In the genomic region with DNA sequence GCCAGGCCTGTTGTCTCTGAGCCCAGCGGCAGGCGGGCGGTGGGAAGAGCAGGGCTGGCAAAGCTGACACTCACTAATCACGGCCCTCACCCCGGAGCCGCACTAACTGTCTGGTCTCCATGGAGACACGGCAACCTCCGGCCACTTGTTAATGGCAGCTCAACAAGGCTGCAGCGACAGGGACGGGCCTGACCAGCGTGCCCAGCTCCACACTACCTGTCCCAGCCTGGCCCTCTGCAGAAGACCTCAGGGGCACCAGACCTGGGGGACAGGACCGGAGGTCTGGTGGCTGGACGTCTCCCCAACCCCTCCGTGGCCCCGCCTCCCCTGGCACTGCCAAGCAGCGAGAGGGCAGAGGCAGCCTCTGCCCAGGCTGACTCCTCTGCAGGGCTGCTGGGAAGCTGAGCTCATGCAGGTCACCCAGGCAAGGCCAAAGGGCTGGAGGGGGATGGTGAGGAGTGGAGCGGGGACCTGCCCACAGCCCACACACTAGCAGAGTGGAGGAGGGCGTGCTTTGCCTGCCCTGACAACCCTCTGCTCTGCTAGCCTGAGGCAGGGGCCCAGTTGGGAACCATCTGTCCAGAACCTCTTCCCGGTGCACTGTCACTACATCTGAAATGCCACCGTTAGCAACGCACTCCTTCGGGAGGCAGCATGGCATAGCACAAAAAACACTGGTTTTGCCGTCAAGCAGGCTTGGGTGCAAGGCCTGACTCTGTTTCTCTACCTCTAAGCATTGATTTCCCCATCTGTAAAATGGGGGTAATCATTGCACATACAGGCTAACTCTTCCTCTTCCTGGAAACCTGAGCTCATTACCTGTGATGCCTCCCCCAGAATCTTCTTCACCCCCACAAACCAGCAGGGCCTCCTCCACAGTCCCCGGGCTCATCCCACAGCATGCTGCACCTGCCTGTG, we compare ENCODE assay signal across 8 cellular contexts. TPM values are rescaled to one million over a fixed set of nuclear protein-coding genes. Genes with fewer than 3 reads are reported as not detected.
DNase-seq lines count a peak whose midpoint lies in the region; ATAC-seq and TF ChIP-seq lines count a peak whose summit lies in the region.

No MANE protein-coding gene starts in this region.

- H3K36me3 ChIP-seq in H7 (replicated peaks; ENCODE audit: control insufficient read depth, insufficient read depth, low read length) (no peaks in the 10 kb centered on the region), right atrium auricular region (no peaks in the 10 kb centered on the region)
- no peaks in the 10 kb centered on the region for H3K36me3 ChIP-seq in CD4-positive, alpha-beta memory T cell (ENCODE audit: insufficient read depth, low read length)

- H3K4me1 ChIP-seq in right atrium auricular region: peaks cover 0 to 88% of the 10 kb centered on the region in 2 donors
- H3K4me1 ChIP-seq in CD4-positive, alpha-beta memory T cell (ENCODE audit: insufficient read depth, low read length): peaks cover 42% of the 10 kb centered on the region

- H3K27me3 Mint-ChIP-seq in CD4-positive, alpha-beta memory T cell: no peaks in the 10 kb centered on the region

- H3K4me3 ChIP-seq in H7 (ENCODE audit: insufficient read depth, low read depth, low read length) (no peak overlapping the region), right atrium auricular region (peak overlapping the region in 1 of 2 donors; percentile 1)
- H3K4me3 ChIP-seq in CD4-positive, alpha-beta memory T cell (ENCODE audit: low read length in 2 of 2): no peak overlapping the region

- peaks cover 27 to 50% (median 40%) of the 10 kb centered on the region in 4 donors for H3K4me1 Mint-ChIP-seq in CD4-positive, alpha-beta memory T cell

- no peaks in the 10 kb centered on the region for H3K9me3 ChIP-seq in right atrium auricular region
- H3K9me3 ChIP-seq in CD4-positive, alpha-beta memory T cell (ENCODE audit: control insufficient read depth in 1 of 2, low read length in 2 of 2): no peaks in the 10 kb centered on the region

- CTCF ChIA-PET in CD4-positive, alpha-beta memory T cell (lab: Charles Lee; ENCODE audit: partially characterized antibody): interaction anchor here (1.3 kb wide), 1 partner anchor 12 kb away, joined by 3 read pairs; no protein-coding TSS in a partner anchor

- ATAC-seq in SK-N-SH treated with all-trans-retinoic acid at 6 μM for 48 hours (peak; percentile 60), sciatic nerve (peak; percentile 34)

- no peak for TF ChIP-seq CTCF in right atrium auricular region (IDR thresholded peaks at IDR 0.05)

- DNase-seq in H7 (peak; percentile 83), right atrium auricular region (ENCODE audit: low spot score) (no peak), sciatic nerve (ENCODE audit: low spot score) (no peak), AG08395 (ENCODE audit: low spot score) (no peak)
- no peak for DNase-seq in CD4-positive, alpha-beta memory T cell
- DNase-seq in activated CD4-positive, alpha-beta T cell treated with anti-CD3 and anti-CD28 coated beads, Interleukin-2, amount 50 U/mL, for 4 hours: no peak
- no peak for DNase-seq in activated T-cell treated with anti-CD3 and anti-CD28 coated beads, Interleukin-2, amount 50 U/mL, for 48 hours

- H3K27ac ChIP-seq in right atrium auricular region: peak overlapping the region; percentile 72 to 86
- no peak overlapping the region for H3K27ac ChIP-seq in CD4-positive, alpha-beta memory T cell (ENCODE audit: low read depth, low read length)

- POLR2A ChIA-PET in CD4-positive, alpha-beta memory T cell (lab: Charles Lee; ENCODE audit: partially characterized antibody): interaction anchor here (1.2 kb wide), 2 partner anchors 30 to 103 kb away, joined by 3 to 4 read pairs; a partner anchor contains a TSS

- H3K9me3 Mint-ChIP-seq in CD4-positive, alpha-beta memory T cell: no peaks in the 10 kb centered on the region

- H3K27me3 ChIP-seq in H7 (ENCODE audit: control insufficient read depth, insufficient read depth, low read length) (no peaks in the 10 kb centered on the region), right atrium auricular region (no peaks in the 10 kb centered on the region)
- H3K27me3 ChIP-seq in CD4-positive, alpha-beta memory T cell (ENCODE audit: insufficient read depth, low read length): no peaks in the 10 kb centered on the region

- peaks cover 0 to 2% of the 10 kb centered on the region in 2 donors for H3K36me3 Mint-ChIP-seq in CD4-positive, alpha-beta memory T cell

- intact Hi-C loops in sciatic nerve (cut with DNase I): no loop called here
- intact Hi-C loops in CD4-positive, alpha-beta memory T cell (cut with micrococcal nuclease): loop anchor here (5.0 kb wide), 3 partner anchors 38 to 102 kb away; no protein-coding TSS in a partner anchor

- H3K4me3 Mint-ChIP-seq in CD4-positive, alpha-beta memory T cell: peak overlapping the region in 1 of 8 donors; percentile 32

- peak overlapping the region in 2 of 7 donors; percentile 29 to 83 for H3K27ac Mint-ChIP-seq in CD4-positive, alpha-beta memory T cell

TF ChIP-seq in SK-N-SH treated with all-trans-retinoic acid at 6 μM for 48 hours, 23 proteins besides CTCF, POLR2A, EP300 and RAD21:
- TF ChIP-seq TOX (CRISPR knock-in tag; IDR thresholded peaks at IDR 0.05; ENCODE audit: borderline replicate concordance) (no peak), GLIS3 (CRISPR knock-in tag; IDR thresholded peaks at IDR 0.05) (no peak), ZFP3 (CRISPR knock-in tag; IDR thresholded peaks at IDR 0.05) (no peak), ZNF8 (CRISPR knock-in tag; IDR thresholded peaks at IDR 0.05) (no peak), CSDC2 (CRISPR knock-in tag; IDR thresholded peaks at IDR 0.05) (no peak), ZC3H10 (CRISPR knock-in tag; IDR thresholded peaks at IDR 0.05) (no peak)
TF ChIP-seq in SK-N-SH treated with all-trans-retinoic acid at 6 μM for 48 hours: peak in this region for 0.

RNA-seq across cellular contexts. Expression of a gene that starts 29.6 kb away (rescaled TPM):
- total RNA-seq in H7 (2014; rRNA removed; shearing (Covaris generic)): 34.3 and 44.3 TPM in 2 replicates
- total RNA-seq in right atrium auricular region (10 to 100 TPM; 20.7 to 49.0 TPM), sciatic nerve (183 TPM)
- total RNA-seq in CD4-positive, alpha-beta memory T cell: 100 to 1,000 TPM; 163 to 164 TPM
- 10 to 100 TPM; 31.6 to 81.1 TPM for polyA plus RNA-seq in CD4-positive, alpha-beta memory T cell
